8 cellular contexts compared by ENCODE assay signal in genomic region chr7:131502810-131503545, GRCh38. TPM values are rescaled to one million over a fixed set of nuclear protein-coding genes. Genes with fewer than 3 reads are reported as not detected.
A peak's percentile ranks its signal among the peaks of the same experiment; 100 is the strongest.
DNase-seq lines count a peak whose midpoint lies in the region; ATAC-seq, FAIRE-seq and TF ChIP-seq lines count a peak whose summit lies in the region.

No MANE protein-coding gene starts in this region.

- peak; percentile 29 for DNase-seq in Caki2 (ENCODE audit: low read depth)
- peak; percentile 79 for DNase-seq in NCI-H82 (lab: John Stamatoyannopoulos, UW)
- DNase-seq in epithelial cell of esophagus (ENCODE audit: low read depth) = peak; percentile 18
- no peak for DNase-seq in naive B cell
- DNase-seq in frontal cortex (ENCODE audit: low spot score in 2 of 2) = no peak
- no peak for DNase-seq in H4 (ENCODE audit: low spot score)
- DNase-seq in natural killer cell treated with Interleukin-12 subunit alpha and Interleukin-12 subunit beta and Interleukin-15 and Interleukin-18, amount 100 ng/mL, for 72 hours (ENCODE audit: low spot score) = no peak

- TF ChIP-seq CTCF in epithelial cell of esophagus (IDR thresholded peaks at IDR 0.05; ENCODE audit: insufficient read depth, low read depth, low read length, missing control alignments) = no peak

- no peaks in the 10 kb centered on the region for H3K9me3 Mint-ChIP-seq in naive B cell
- no peaks in the 10 kb centered on the region for H3K9me3 Mint-ChIP-seq in natural killer cell treated with Interleukin-12 subunit alpha and Interleukin-12 subunit beta and Interleukin-15 and Interleukin-18, amount 100 ng/mL, for 72 hours

- peaks cover 2% of the 10 kb centered on the region in 3 donors for H3K27me3 Mint-ChIP-seq in naive B cell
- H3K27me3 Mint-ChIP-seq in natural killer cell treated with Interleukin-12 subunit alpha and Interleukin-12 subunit beta and Interleukin-15 and Interleukin-18, amount 100 ng/mL, for 72 hours = peaks cover 0 to 3% of the 10 kb centered on the region in 2 donors

- FAIRE-seq in frontal cortex (lab: Jason Lieb, UNC) = no peak

- no peaks in the 10 kb centered on the region for H3K36me3 Mint-ChIP-seq in naive B cell
- no peaks in the 10 kb centered on the region for H3K36me3 Mint-ChIP-seq in natural killer cell treated with Interleukin-12 subunit alpha and Interleukin-12 subunit beta and Interleukin-15 and Interleukin-18, amount 100 ng/mL, for 72 hours

- H3K4me1 Mint-ChIP-seq in naive B cell = peaks cover 7 to 19% (median 19%) of the 10 kb centered on the region in 3 donors
- peaks cover 19 to 25% of the 10 kb centered on the region in 2 donors for H3K4me1 Mint-ChIP-seq in natural killer cell treated with Interleukin-12 subunit alpha and Interleukin-12 subunit beta and Interleukin-15 and Interleukin-18, amount 100 ng/mL, for 72 hours (ENCODE audit: low read depth in 2 of 2)

- peak overlapping the region in 4 of 6 donors; percentile 24 to 83 (median 57) for H3K27ac Mint-ChIP-seq in naive B cell
- H3K27ac Mint-ChIP-seq in natural killer cell treated with Interleukin-12 subunit alpha and Interleukin-12 subunit beta and Interleukin-15 and Interleukin-18, amount 100 ng/mL, for 72 hours = no peak overlapping the region

- no peak overlapping the region for H3K4me3 ChIP-seq in epithelial cell of esophagus (ENCODE audit: low read length)

- no peak overlapping the region for H3K4me3 Mint-ChIP-seq in naive B cell
- no peak overlapping the region for H3K4me3 Mint-ChIP-seq in natural killer cell treated with Interleukin-12 subunit alpha and Interleukin-12 subunit beta and Interleukin-15 and Interleukin-18, amount 100 ng/mL, for 72 hours

- in situ Hi-C loops in Caki2 (cut with HindIII; ENCODE audit: low pct_unique_long_range_greater_than_20kb, low sequenced_read_pairs) = no loop called here

- ATAC-seq in naive B cell (ENCODE audit: low read depth in 2 of 2) = no peak
- no peak for ATAC-seq in GM19324 (IDR thresholded peaks at IDR 0.05; ENCODE audit: low FRiP score, unreplicated experiment)
- no peak for ATAC-seq in natural killer cell treated with Interleukin-12 subunit alpha and Interleukin-12 subunit beta and Interleukin-15 and Interleukin-18, amount 100 ng/mL, for 72 hours

RNA-seq across cellular contexts. Expression of gene PODXL, which starts 53.5 kb away (rescaled TPM):
- total RNA-seq in Caki2 (2014; rRNA removed; shearing (Covaris generic); ENCODE audit: low replicate concordance) = 0.61 and 3.6 TPM in 2 replicates
- polyA plus RNA-seq in naive B cell (ENCODE audit: low read depth in 6 of 6) = under 1 TPM in 5 of 6 donors, not detected in 1; 0.12 to 0.90 (median 0.68) TPM
- 9.4 TPM for total RNA-seq in frontal cortex
- total RNA-seq in H4 (2014; rRNA removed; shearing (Covaris generic)) = 3.5 and 4.0 TPM in 2 replicates
- 1 to 10 TPM; 1.3 to 1.6 TPM for total RNA-seq in natural killer cell treated with Interleukin-12 subunit alpha and Interleukin-12 subunit beta and Interleukin-15 and Interleukin-18, amount 100 ng/mL, for 72 hours

Comparison
In these comparisons a context has a peak if more than half of its experiments do, and no peak if none do; other contexts are left out.
1. DNase-seq: peak in Caki2 (single experiment), NCI-H82 (single experiment) and epithelial cell of esophagus (single experiment); none in naive B cell (single experiment), frontal cortex (0 of 2), H4 (single experiment) and natural killer cell treated with Interleukin-12 subunit alpha and Interleukin-12 subunit beta and Interleukin-15 and Interleukin-18, amount 100 ng/mL, for 72 hours (single experiment).
2. H3K27ac Mint-ChIP-seq: peak in naive B cell (4 of 6); none in natural killer cell treated with Interleukin-12 subunit alpha and Interleukin-12 subunit beta and Interleukin-15 and Interleukin-18, amount 100 ng/mL, for 72 hours (0 of 2).